1 cellular context compared by ENCODE assay signal in genomic region chr12:54027442-54027786, GRCh38.
TF ChIP-seq lines count a peak whose summit lies in the region.

No MANE protein-coding gene starts in this region.

TF ChIP-seq in SK-N-SH treated with all-trans-retinoic acid at 6 μM for 48 hours, 23 proteins besides CTCF, POLR2A, EP300 and RAD21 (continued from another document):
- TF ChIP-seq CSRNP3 (CRISPR knock-in tag; IDR thresholded peaks at IDR 0.05) (no peak), GLIS3 (CRISPR knock-in tag; IDR thresholded peaks at IDR 0.05) (no peak)
